In genomic region chr1:168609133-168609715, GRCh38 we compare ENCODE assay signal across 12 cellular contexts. TPM values are rescaled to one million over a fixed set of nuclear protein-coding genes. Genes with fewer than 3 reads are reported as not detected.
DNase-seq lines count a peak whose midpoint lies in the region; ATAC-seq and TF ChIP-seq lines count a peak whose summit lies in the region.
"Had no signal": no experiment of that assay in that cellular context is flagged by ENCODE, and none has a peak within 500 bp of the region (broad histone marks: within the 10 kb centered on the region; RNA-seq: fewer than 3 reads in every experiment).

No MANE protein-coding gene starts in this region.

- intact Hi-C loops in CD14-positive monocyte (cut with micrococcal nuclease): no loop called here

- no peak overlapping the region for H2AFZ ChIP-seq in ACC112 (ENCODE audit: low read length, unreplicated experiment)

- H3K4me3 ChIP-seq in ACC112 (ENCODE audit: low read depth, low read length): peak overlapping the region; percentile 14; the same call in 1 of the 2 replicates

- no peak overlapping the region for H3K27ac Mint-ChIP-seq in CD14-positive monocyte
- H3K27ac Mint-ChIP-seq: activated CD8-positive, alpha-beta T cell treated with anti-CD3 and anti-CD28 coated beads for 36 hours had no signal

- peak; percentile 54 for DNase-seq in amniotic epithelial cell (ENCODE audit: low read depth)
- DNase-seq in foreskin keratinocyte: no peak
- peak; percentile 30 for DNase-seq in non-pigmented ciliary epithelial cell (ENCODE audit: low read depth)
- DNase-seq in CD14-positive monocyte (ENCODE audit: low spot score): no peak
- DNase-seq in inferior parietal cortex (ENCODE audit: extremely low spot score): no peak
- DNase-seq in ACHN: no peak
- DNase-seq in stimulated activated naive CD4-positive, alpha-beta T cell (lab: John Stamatoyannopoulos, UW): no peak
- DNase-seq: activated CD8-positive, alpha-beta T cell treated with anti-CD3 and anti-CD28 coated beads for 36 hours; effector memory CD4-positive, alpha-beta T cell; naive thymus-derived CD8-positive, alpha-beta T cell; SHP77 had no signal

- no peaks in the 10 kb centered on the region for H3K4me1 Mint-ChIP-seq in CD14-positive monocyte

- H3K4me1 ChIP-seq in ACC112 (ENCODE audit: control insufficient read depth, insufficient read depth, low read length, unreplicated experiment): peaks cover 7% of the 10 kb centered on the region
- no peaks in the 10 kb centered on the region for H3K4me1 ChIP-seq in foreskin keratinocyte

- H3K36me3 Mint-ChIP-seq in CD14-positive monocyte: no peaks in the 10 kb centered on the region
- H3K36me3 Mint-ChIP-seq: naive thymus-derived CD8-positive, alpha-beta T cell had no signal

- H3K9me3 Mint-ChIP-seq in CD14-positive monocyte: peaks cover 0 to 2% (median 0%) of the 10 kb centered on the region in 7 donors
- H3K9me3 Mint-ChIP-seq: activated CD8-positive, alpha-beta T cell treated with anti-CD3 and anti-CD28 coated beads for 36 hours had no signal

- no peak overlapping the region for H3K4me3 Mint-ChIP-seq in CD14-positive monocyte
- H3K4me3 Mint-ChIP-seq: activated CD8-positive, alpha-beta T cell treated with anti-CD3 and anti-CD28 coated beads for 36 hours; naive thymus-derived CD8-positive, alpha-beta T cell had no signal

- in situ Hi-C loops in ACHN (cut with HindIII; ENCODE audit: low pct_ligation_motif_present, low pct_unique_long_range_greater_than_20kb, low sequenced_read_pairs): no loop called here

- H3K79me2 ChIP-seq in ACC112 (ENCODE audit: control insufficient read depth, insufficient read depth, low read length, unreplicated experiment): no peaks in the 10 kb centered on the region

- H3K27ac ChIP-seq in ACC112 (ENCODE audit: low read depth, low read length) (no peak overlapping the region), foreskin keratinocyte (no peak overlapping the region)

- H3K27me3 Mint-ChIP-seq in CD14-positive monocyte (ENCODE audit: low read depth in 3 of 3): peaks cover 0 to 1% (median 0%) of the 10 kb centered on the region in 3 donors
- H3K27me3 Mint-ChIP-seq: activated CD8-positive, alpha-beta T cell treated with anti-CD3 and anti-CD28 coated beads for 36 hours had no signal

- no peaks in the 10 kb centered on the region for H3K36me3 ChIP-seq in ACC112 (ENCODE audit: insufficient read depth, low read length)

- no peaks in the 10 kb centered on the region; the same call in 1 of the 2 replicates for H3K27me3 ChIP-seq in ACC112 (ENCODE audit: insufficient read depth, low read length)
- H3K27me3 ChIP-seq in foreskin keratinocyte: no peaks in the 10 kb centered on the region

- peak; percentile 18 for ATAC-seq in foreskin keratinocyte
- ATAC-seq: activated CD8-positive, alpha-beta T cell treated with anti-CD3 and anti-CD28 coated beads for 36 hours; naive thymus-derived CD8-positive, alpha-beta T cell had no signal

- TF ChIP-seq CTCF in foreskin keratinocyte (conservative IDR thresholded peaks at IDR 0.05): no peak
- no peak for TF ChIP-seq CTCF in CD14-positive monocyte (IDR thresholded peaks at IDR 0.05)

RNA-seq across cellular contexts. Expression of gene XCL1, which starts 32.8 kb away (rescaled TPM):
- total RNA-seq in foreskin keratinocyte: not detected in 2 replicates
- polyA plus RNA-seq in foreskin keratinocyte (not detected in 2 replicates), CD14-positive monocyte (not detected)

Comparison
In these comparisons a context has a peak if more than half of its experiments do, and no peak if none do; other contexts are left out.
1. DNase-seq: peak in amniotic epithelial cell (single experiment) and non-pigmented ciliary epithelial cell (single experiment); none in foreskin keratinocyte (0 of 2), CD14-positive monocyte (single experiment), inferior parietal cortex (single experiment), ACHN (single experiment) and stimulated activated naive CD4-positive, alpha-beta T cell (0 of 6).